In the genomic region with DNA sequence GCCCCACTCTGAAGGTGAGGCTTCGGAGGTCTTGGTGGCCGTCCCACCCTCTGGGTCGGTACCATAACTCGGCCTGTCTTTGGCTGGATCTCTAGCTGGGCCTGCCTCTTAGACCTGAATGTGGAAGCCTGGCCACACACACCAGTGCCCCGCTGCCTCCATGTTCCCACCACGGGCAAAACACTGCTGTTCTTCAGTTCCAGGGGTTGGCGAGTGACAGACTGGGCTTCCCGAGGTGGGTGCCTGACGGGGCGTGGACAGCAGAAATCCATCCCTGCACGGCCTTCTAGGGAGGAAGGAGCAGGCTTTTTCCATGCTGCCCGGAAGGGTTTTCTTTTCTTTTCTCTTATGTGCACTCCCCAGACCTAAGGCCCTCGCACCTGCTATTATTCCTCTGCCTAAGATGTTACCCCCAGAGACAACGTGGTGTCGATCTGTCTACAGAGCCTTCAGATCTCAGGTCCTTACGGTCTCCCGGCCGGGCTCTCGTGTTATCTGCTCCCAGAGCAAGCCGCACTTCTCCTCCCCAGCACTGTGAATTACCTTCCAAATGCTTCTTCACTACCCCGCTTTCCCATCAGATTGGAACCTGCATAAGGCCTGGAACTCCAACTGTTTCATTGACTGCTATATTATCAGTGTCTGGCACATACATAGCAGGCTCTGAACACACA, we compare ENCODE assay signal across 25 cellular contexts.
DNase-seq lines count a peak whose midpoint lies in the region; ATAC-seq and TF ChIP-seq lines count a peak whose summit lies in the region.
"Had no signal": no experiment of that assay in that cellular context is flagged by ENCODE, and none has a peak within 500 bp of the region (broad histone marks: within the 10 kb centered on the region; RNA-seq: fewer than 3 reads in every experiment).

No MANE protein-coding gene starts in this region.

- H3K27ac ChIP-seq in right cardiac atrium (ENCODE audit: low read length) (no peak overlapping the region), left ventricle myocardium inferior (replicated peaks) (no peak overlapping the region), WERI-Rb-1 (no peak overlapping the region)

- DNase-seq in right cardiac atrium (peak in 1 of 3 donors; percentile 23), left ventricle myocardium inferior (no peak), WERI-Rb-1 (peak; percentile 3), mesenteric fat pad (ENCODE audit: low spot score) (peak; percentile 79), NCI-H2081 (lab: John Stamatoyannopoulos, UW) (no peak), NCI-H2227 (lab: John Stamatoyannopoulos, UW; ENCODE audit: unreplicated experiment) (no peak)
- DNase-seq: C1 segment of cervical spinal cord; CD4-positive, alpha-beta memory T cell; COR-L47; EL; GDM1; GOT3; HCEC 1CT; Karpas-422; NCI-H1092; NCI-H1417 treated with DMSO at 0.1 percent for 48 hours; NCI-H1694 treated with DMSO at 0.1 percent for 48 hours; NCI-H2081 treated with DMSO at 0.1 percent for 48 hours; NCI-H2171 treated with DMSO at 0.1 percent for 48 hours; NCI-H524; NCI-H774; SIG-M5 had no signal

- H3K36me3 ChIP-seq in left ventricle myocardium inferior = no peaks in the 10 kb centered on the region
- H3K36me3 ChIP-seq in WERI-Rb-1 = no peaks in the 10 kb centered on the region

- intact Hi-C loops in right cardiac atrium (cut with DNase I) = no loop called here
- intact Hi-C loops in left ventricle myocardium inferior (cut with micrococcal nuclease) = no loop called here

- H3K27me3 ChIP-seq in right cardiac atrium (ENCODE audit: control insufficient read depth, insufficient read depth) (no peaks in the 10 kb centered on the region), left ventricle myocardium inferior (ENCODE audit: low read depth) (no peaks in the 10 kb centered on the region), WERI-Rb-1 (ENCODE audit: insufficient read depth, low read depth, severe bottlenecking) (no peaks in the 10 kb centered on the region)

- H3K9me3 ChIP-seq in right cardiac atrium (ENCODE audit: control insufficient read depth, low read length) (peaks cover under 1% of the 10 kb centered on the region), left ventricle myocardium inferior (replicated peaks) (peaks cover 36% of the 10 kb centered on the region), WERI-Rb-1 (ENCODE audit: severe bottlenecking) (peaks cover 31% of the 10 kb centered on the region)

- TF ChIP-seq CTCF in left ventricle myocardium inferior (IDR thresholded peaks at IDR 0.05; ENCODE audit: borderline replicate concordance) (no peak), WERI-Rb-1 (IDR thresholded peaks at IDR 0.05; ENCODE audit: low read depth, low read length) (no peak)

- ATAC-seq in right cardiac atrium (peak; percentile 19 to 25), HG02970 (IDR thresholded peaks at IDR 0.05; ENCODE audit: low FRiP score, unreplicated experiment) (no peak)
- ATAC-seq: GM12878, SK-N-SH treated with all-trans-retinoic acid at 6 μM for 48 hours had no signal

- H3K4me3 ChIP-seq in right cardiac atrium (ENCODE audit: low read length) (no peak overlapping the region), left ventricle myocardium inferior (no peak overlapping the region), WERI-Rb-1 (ENCODE audit: low read depth, low read length) (no peak overlapping the region)
- H3K4me3 ChIP-seq: GM12878 had no signal

- H3K4me1 ChIP-seq in right cardiac atrium (ENCODE audit: control insufficient read depth, insufficient read depth, low read length) (peaks cover 1% of the 10 kb centered on the region), left ventricle myocardium inferior (peaks cover 1% of the 10 kb centered on the region)

- WGBS in right cardiac atrium = 77% methylated on average over 21 of the region's 21 CpGs

Comparison
In these comparisons a context has a peak if more than half of its experiments do, and no peak if none do; other contexts are left out.
1. DNase-seq: peak in WERI-Rb-1 (single experiment) and mesenteric fat pad (single experiment); none in left ventricle myocardium inferior (single experiment), NCI-H2081 (0 of 2) and NCI-H2227 (single experiment).